Comparison of ENCODE assay signal across 21 cellular contexts in the genomic region with DNA sequence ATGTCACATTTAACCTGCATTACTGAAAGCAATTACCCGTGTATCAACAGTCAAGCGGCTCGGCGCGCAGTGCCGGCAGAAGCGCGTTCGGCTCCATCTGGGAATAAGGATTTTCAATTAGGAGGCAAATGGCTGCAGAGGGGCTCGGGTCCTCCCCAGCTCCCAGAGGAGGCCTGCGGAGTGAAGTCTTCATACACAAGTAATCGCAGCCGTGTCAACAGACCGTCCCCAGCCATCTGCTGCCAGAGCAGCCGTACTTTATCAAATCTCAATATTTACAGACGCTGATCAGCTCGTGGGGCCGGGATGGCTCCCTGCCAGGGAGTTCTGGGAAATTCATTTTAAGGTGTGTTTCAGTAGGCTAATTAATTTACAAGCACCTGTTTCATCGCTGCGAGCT.
DNase-seq lines count a peak whose midpoint lies in the region; ATAC-seq, FAIRE-seq and TF ChIP-seq lines count a peak whose summit lies in the region.
"Had no signal": no experiment of that assay in that cellular context is flagged by ENCODE, and none has a peak within 500 bp of the region (broad histone marks: within the 10 kb centered on the region; RNA-seq: fewer than 3 reads in every experiment).

No MANE protein-coding gene starts in this region.

- BruUV-seq in PC-3 (replicated peaks; lab: Mats Ljungman, UMichigan): no TSS peak

- CTCF ChIA-PET in PC-3 (lab: Charles Lee): no interaction called here

- H3K27ac ChIP-seq in kidney (ENCODE audit: low read depth in 2 of 2, low read length in 2 of 2): no peak overlapping the region
- no peak overlapping the region for H3K27ac ChIP-seq in PC-3 (ENCODE audit: low read length)
- H3K27ac ChIP-seq: brain microvascular endothelial cell, GM23248, heart left ventricle, neutrophil had no signal

- peak; percentile 100 for DNase-seq in COR-L47 (lab: John Stamatoyannopoulos, UW)
- DNase-seq in NCI-H1694 (lab: John Stamatoyannopoulos, UW): peak; percentile 77
- peak; percentile 92 for DNase-seq in NCI-H510A treated with DMSO at 0.1 percent for 48 hours (lab: John Stamatoyannopoulos, UW)
- peak; percentile 41 for DNase-seq in kidney
- no peak for DNase-seq in OCI-M1 (lab: John Stamatoyannopoulos, UW)
- DNase-seq in PC-3: no peak
- DNase-seq: activated CD4-positive, alpha-beta T cell treated with anti-CD3 and anti-CD28 coated beads, Interleukin-2, amount 10 ng/mL, durations not matched to agents 24 days and 14 days; activated T-cell treated with anti-CD3 and anti-CD28 coated beads for 4 hours; brain microvascular endothelial cell; dermis blood vessel endothelial cell; GM23248; NK-92 treated with Interleukin-12 subunit alpha and Interleukin-12 subunit beta, amount 100 ng/mL, for 24 hours; stimulated activated CD4-positive, alpha-beta T cell treated with anti-CD3 and anti-CD28 coated beads, Interleukin-4, amount 100 ng/mL, for 24 hours; T-helper 9 cell; trophoblast cell had no signal

- H3K27me3 ChIP-seq in PC-3 (ENCODE audit: low read length): peaks cover 2% of the 10 kb centered on the region; the same call in 1 of the 2 replicates
- H3K27me3 ChIP-seq: brain microvascular endothelial cell, neutrophil had no signal

- H3K9me2 ChIP-seq in PC-3 (replicated peaks; ENCODE audit: low read length): no peaks in the 10 kb centered on the region

- no peak overlapping the region for H3K4me2 ChIP-seq in PC-3 (ENCODE audit: low read length)

- no peaks in the 10 kb centered on the region for H4K20me1 ChIP-seq in PC-3 (ENCODE audit: low read length)

- no peak for FAIRE-seq in kidney (lab: Jason Lieb, UNC)
- FAIRE-seq: A204.1, keratinocyte had no signal

- ATAC-seq in HG02571 (IDR thresholded peaks at IDR 0.05; ENCODE audit: unreplicated experiment) (no peak), HG02678 (IDR thresholded peaks at IDR 0.05; ENCODE audit: unreplicated experiment) (no peak), PC-3 (no peak)
- ATAC-seq: heart left ventricle had no signal

- H3K4me1 ChIP-seq in kidney (ENCODE audit: control insufficient read depth in 1 of 2, insufficient read depth in 1 of 2, low read depth in 1 of 2, low read length in 2 of 2) (no peaks in the 10 kb centered on the region), PC-3 (ENCODE audit: insufficient read depth, low read length) (no peaks in the 10 kb centered on the region)
- H3K4me1 ChIP-seq: heart left ventricle had no signal

- no peak overlapping the region for H2AFZ ChIP-seq in PC-3 (ENCODE audit: low read length)
- H2AFZ ChIP-seq: GM23248 had no signal

- H3K4me3 ChIP-seq in kidney (ENCODE audit: low read length in 2 of 2) (no peak overlapping the region), PC-3 (ENCODE audit: low read length) (no peak overlapping the region)
- H3K4me3 ChIP-seq: GM23248, heart left ventricle had no signal

- TF ChIP-seq CTCF in kidney (IDR thresholded peaks at IDR 0.05; ENCODE audit: borderline replicate concordance, extremely low read depth, insufficient read depth) (no peak), PC-3 (conservative IDR thresholded peaks at IDR 0.05; ENCODE audit: low read depth, low read length) (no peak)

- no peaks in the 10 kb centered on the region for H3K36me3 ChIP-seq in kidney (ENCODE audit: control insufficient read depth in 1 of 2, insufficient read depth in 2 of 2, low read length in 2 of 2)
- no peaks in the 10 kb centered on the region for H3K36me3 ChIP-seq in PC-3 (ENCODE audit: low read depth, low read length)
- H3K36me3 ChIP-seq: brain microvascular endothelial cell, heart left ventricle, neutrophil had no signal

- H3F3A ChIP-seq in PC-3 (ENCODE audit: low read length, unreplicated experiment): no peaks in the 10 kb centered on the region

- H3K9ac ChIP-seq in kidney (ENCODE audit: low read length in 2 of 2): no peak overlapping the region
- H3K9ac ChIP-seq in PC-3 (ENCODE audit: low read length): no peak overlapping the region
- H3K9ac ChIP-seq: GM23248 had no signal

- no peaks in the 10 kb centered on the region for H3K79me2 ChIP-seq in PC-3 (ENCODE audit: low read length)

- intact Hi-C loops in kidney (cut with DNase I): no loop called here
- intact Hi-C loops in PC-3 (cut with micrococcal nuclease): no loop called here

- H3K9me3 ChIP-seq in kidney (ENCODE audit: control insufficient read depth in 1 of 2, low read length in 2 of 2) (peaks cover 0 to 12% of the 10 kb centered on the region in 2 donors), PC-3 (ENCODE audit: low read length) (0 out of 2 replicates have a peak, but pooled peaks cover 4% of the 10 kb centered on the region)
- H3K9me3 ChIP-seq: neutrophil had no signal

- POLR2A ChIA-PET in PC-3 (lab: Charles Lee; ENCODE audit: unreplicated experiment): no interaction called here

Comparison
In these comparisons a context has a peak if more than half of its experiments do, and no peak if none do; other contexts are left out.
1. DNase-seq: peak in COR-L47 (single experiment), NCI-H1694 (single experiment), NCI-H510A treated with DMSO at 0.1 percent for 48 hours (single experiment) and kidney (single experiment); none in OCI-M1 (single experiment) and PC-3 (single experiment).